Comparison of ENCODE assay signal across 1 cellular context in the genomic region with DNA sequence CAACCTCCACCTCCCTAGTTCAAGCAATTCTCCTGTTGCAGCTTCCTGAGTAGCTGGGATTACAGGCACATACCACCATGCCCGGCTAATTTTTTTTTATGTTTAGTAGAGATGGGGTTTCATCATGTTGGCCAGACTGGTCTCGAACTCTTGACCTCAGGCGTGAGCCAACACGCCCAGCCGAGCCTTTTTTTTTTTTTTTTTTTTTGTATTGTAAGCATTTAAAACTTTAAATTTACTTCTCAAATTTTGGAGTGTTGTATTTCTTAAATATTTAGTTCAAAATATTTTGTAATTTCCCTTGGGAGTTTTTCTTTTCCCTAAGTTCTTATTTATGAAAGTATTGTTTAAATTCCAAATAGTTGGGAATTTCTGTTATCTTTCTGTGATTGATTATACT.
TF ChIP-seq lines count a peak whose summit lies in the region.

No MANE protein-coding gene starts in this region.

TF ChIP-seq in K562, 482 proteins besides CTCF, POLR2A, EP300 and RAD21 (continued from another document):
- TF ChIP-seq, protein P1, sequence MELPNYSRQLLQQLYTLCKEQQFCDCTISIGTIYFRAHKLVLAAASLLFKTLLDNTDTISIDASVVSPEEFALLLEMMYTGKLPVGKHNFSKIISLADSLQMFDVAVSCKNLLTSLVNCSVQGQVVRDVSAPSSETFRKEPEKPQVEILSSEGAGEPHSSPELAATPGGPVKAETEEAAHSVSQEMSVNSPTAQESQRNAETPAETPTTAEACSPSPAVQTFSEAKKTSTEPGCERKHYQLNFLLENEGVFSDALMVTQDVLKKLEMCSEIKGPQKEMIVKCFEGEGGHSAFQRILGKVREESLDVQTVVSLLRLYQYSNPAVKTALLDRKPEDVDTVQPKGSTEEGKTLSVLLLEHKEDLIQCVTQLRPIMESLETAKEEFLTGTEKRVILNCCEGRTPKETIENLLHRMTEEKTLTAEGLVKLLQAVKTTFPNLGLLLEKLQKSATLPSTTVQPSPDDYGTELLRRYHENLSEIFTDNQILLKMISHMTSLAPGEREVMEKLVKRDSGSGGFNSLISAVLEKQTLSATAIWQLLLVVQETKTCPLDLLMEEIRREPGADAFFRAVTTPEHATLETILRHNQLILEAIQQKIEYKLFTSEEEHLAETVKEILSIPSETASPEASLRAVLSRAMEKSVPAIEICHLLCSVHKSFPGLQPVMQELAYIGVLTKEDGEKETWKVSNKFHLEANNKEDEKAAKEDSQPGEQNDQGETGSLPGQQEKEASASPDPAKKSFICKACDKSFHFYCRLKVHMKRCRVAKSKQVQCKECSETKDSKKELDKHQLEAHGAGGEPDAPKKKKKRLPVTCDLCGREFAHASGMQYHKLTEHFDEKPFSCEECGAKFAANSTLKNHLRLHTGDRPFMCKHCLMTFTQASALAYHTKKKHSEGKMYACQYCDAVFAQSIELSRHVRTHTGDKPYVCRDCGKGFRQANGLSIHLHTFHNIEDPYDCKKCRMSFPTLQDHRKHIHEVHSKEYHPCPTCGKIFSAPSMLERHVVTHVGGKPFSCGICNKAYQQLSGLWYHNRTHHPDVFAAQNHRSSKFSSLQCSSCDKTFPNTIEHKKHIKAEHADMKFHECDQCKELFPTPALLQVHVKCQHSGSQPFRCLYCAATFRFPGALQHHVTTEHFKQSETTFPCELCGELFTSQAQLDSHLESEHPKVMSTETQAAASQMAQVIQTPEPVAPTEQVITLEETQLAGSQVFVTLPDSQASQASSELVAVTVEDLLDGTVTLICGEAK (IDR thresholded peaks at IDR 0.05) = peak; percentile 63
- TF ChIP-seq, protein P1 (CRISPR knock-in tag; IDR thresholded peaks at IDR 0.05) = peak; percentile 52; the same call in 1 of the 2 replicates
- TF ChIP-seq ZNF311 (CRISPR knock-in tag; IDR thresholded peaks at IDR 0.05) = no peak
